In the genomic region with DNA sequence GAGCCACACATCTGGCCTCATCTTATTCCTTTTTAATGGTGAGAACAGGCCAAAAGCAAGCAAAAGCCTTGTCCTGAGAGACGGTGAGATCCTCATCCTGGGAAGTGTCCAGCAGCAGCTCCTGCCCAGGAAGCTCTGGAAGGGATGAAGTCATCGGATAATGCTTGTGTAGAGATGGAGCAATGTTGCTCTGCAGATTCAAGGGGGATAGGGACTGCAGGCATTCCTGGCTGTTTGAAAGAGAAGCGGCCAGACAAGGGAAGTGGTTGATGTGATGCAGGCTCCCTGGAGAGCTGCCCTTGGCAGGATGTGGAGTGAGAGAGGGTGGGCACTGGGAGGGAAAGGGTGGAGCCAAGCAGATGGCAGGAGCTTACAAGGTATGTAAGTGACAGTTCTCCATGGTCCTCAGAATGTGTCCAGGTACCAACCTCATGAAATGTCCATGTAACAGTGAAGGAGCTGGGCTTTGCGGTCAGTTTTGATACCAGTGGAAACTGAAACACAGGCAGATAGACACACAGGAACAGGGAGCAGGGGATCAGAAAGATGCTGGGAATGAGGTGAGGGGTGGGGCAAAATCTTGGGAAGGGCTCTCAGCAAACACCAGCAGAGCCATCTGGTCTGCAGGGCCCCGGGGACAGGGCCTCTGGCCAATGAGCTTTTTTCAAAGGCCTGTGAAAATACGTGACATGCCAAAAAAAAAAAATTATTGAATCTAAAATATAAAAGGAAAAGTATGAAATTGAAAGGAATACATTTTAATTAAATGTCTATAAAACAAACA, we compare ENCODE assay signal across 1 cellular context.
TF ChIP-seq lines count a peak whose summit lies in the region.

No MANE protein-coding gene starts in this region.

TF ChIP-seq in IMR-90, 13 proteins besides CTCF, POLR2A, EP300 and RAD21:
- no peak; the same call in 1 of the 2 replicates for TF ChIP-seq MAZ (IDR thresholded peaks at IDR 0.05; ENCODE audit: borderline replicate concordance, low read depth, low read length)
- no peak for TF ChIP-seq CHD1 (IDR thresholded peaks at IDR 0.05; ENCODE audit: low read depth, low read length)
- peak; percentile 95 for TF ChIP-seq CEBPB (IDR thresholded peaks at IDR 0.05; ENCODE audit: low read depth, low read length)
- no peak for TF ChIP-seq MAFK (IDR thresholded peaks at IDR 0.05; ENCODE audit: low read depth, low read length)
- TF ChIP-seq NFE2L2 (IDR thresholded peaks at IDR 0.05; ENCODE audit: low read depth, low read length): no peak
- no peak for TF ChIP-seq SMC3 (IDR thresholded peaks at IDR 0.05; ENCODE audit: low read depth, low read length)
- TF ChIP-seq ELK1 (IDR thresholded peaks at IDR 0.05; ENCODE audit: borderline replicate concordance, low read depth, low read length): no peak
TF ChIP-seq in IMR-90: peak in this region for 1.
